Comparison of ENCODE assay signal across 28 cellular contexts in genomic region chr1:236830560-236830959, GRCh38. TPM values are rescaled to one million over a fixed set of nuclear protein-coding genes. Genes with fewer than 3 reads are reported as not detected.
DNase-seq lines count a peak whose midpoint lies in the region; ATAC-seq, FAIRE-seq and TF ChIP-seq lines count a peak whose summit lies in the region.
"Had no signal": no experiment of that assay in that cellular context is flagged by ENCODE, and none has a peak within 500 bp of the region (broad histone marks: within the 10 kb centered on the region; RNA-seq: fewer than 3 reads in every experiment).

No MANE protein-coding gene starts in this region.

- H3K9me3 ChIP-seq in liver (ENCODE audit: control insufficient read depth in 4 of 4, low read length in 3 of 4) (no peaks in the 10 kb centered on the region), HepG2 (ENCODE audit: low read length) (no peaks in the 10 kb centered on the region), psoas muscle (no peaks in the 10 kb centered on the region), aorta (ENCODE audit: control insufficient read depth, low read length) (no peaks in the 10 kb centered on the region)
- H3K9me3 ChIP-seq: BLaER1 had no signal

- H3K4me3 ChIP-seq in liver (ENCODE audit: low read depth in 1 of 3, low read length in 3 of 3) (no peak overlapping the region), HepG2 (replicated peaks in 1 of 3; ENCODE audit: insufficient read depth in 1 of 3, low read depth in 2 of 3, low read length in 3 of 3) (no peak overlapping the region), psoas muscle (no peak overlapping the region), aorta (ENCODE audit: low read length in 2 of 2) (no peak overlapping the region)
- H3K4me3 ChIP-seq: BLaER1, SK-N-MC had no signal

- H3K36me3 ChIP-seq in liver (ENCODE audit: control insufficient read depth in 4 of 4, insufficient read depth in 3 of 4, low read depth in 1 of 4, low read length in 3 of 4) (peaks cover 2 to 29% (median 25%) of the 10 kb centered on the region in 4 donors), HepG2 (replicated peaks in 1 of 2; ENCODE audit: control insufficient read depth in 1 of 2, insufficient read depth in 2 of 2, low read length in 2 of 2) (peaks cover 24 to 79% of the 10 kb centered on the region in 2 experiments), psoas muscle (ENCODE audit: insufficient read depth in 1 of 2, low read depth in 1 of 2) (peaks cover 22 to 100% of the 10 kb centered on the region in 2 donors), aorta (ENCODE audit: control insufficient read depth in 1 of 2, insufficient read depth in 2 of 2, low read length in 1 of 2) (peaks cover 6 to 10% of the 10 kb centered on the region in 2 donors)

- no peak overlapping the region for H3K27ac Mint-ChIP-seq in osteocyte (ENCODE audit: unreplicated experiment)

- no peak overlapping the region for H3K4me3 Mint-ChIP-seq in osteocyte (ENCODE audit: unreplicated experiment)
- H3K4me3 Mint-ChIP-seq: CD4-positive, CD25-positive, alpha-beta regulatory T cell had no signal

- CTCF ChIA-PET in HepG2 (lab: Yijun Ruan, JAX; ENCODE audit: low intra/inter-chr PET ratio, low total read pairs) = no interaction called here

- TF ChIP-seq RAD21 in liver (IDR thresholded peaks at IDR 0.05) (no peak), HepG2 (CRISPR knock-in tag; IDR thresholded peaks at IDR 0.05) (no peak)

- no peak overlapping the region for H3K9ac ChIP-seq in liver (ENCODE audit: low read depth in 1 of 2, low read length in 2 of 2)
- H3K9ac ChIP-seq in HepG2 (ENCODE audit: insufficient read depth, low read depth, low read length) = no peak overlapping the region
- H3K9ac ChIP-seq: BLaER1 had no signal

- H4K20me1 ChIP-seq in HepG2 (ENCODE audit: insufficient read depth, low read length) = no peaks in the 10 kb centered on the region
- H4K20me1 ChIP-seq: BLaER1 had no signal

- intact Hi-C loops in HepG2 (cut with micrococcal nuclease; ENCODE audit: unreplicated experiment) (no loop called here), left ventricle myocardium superior (cut with micrococcal nuclease) (no loop called here), psoas muscle (cut with DNase I) (loop anchor here in 1 of 2 donors (10.0 kb wide), 1 partner anchor 76 kb away; no protein-coding TSS in a partner anchor), aorta (cut with DNase I) (no loop called here)

- H2AFZ ChIP-seq in HepG2 (ENCODE audit: low read length) = no peak overlapping the region

- POLR2A ChIA-PET in HepG2 (lab: Yijun Ruan, JAX) = no interaction called here

- H3K27me3 ChIP-seq in liver (ENCODE audit: control insufficient read depth in 4 of 4, insufficient read depth in 4 of 4, low read length in 3 of 4) (no peaks in the 10 kb centered on the region), HepG2 (ENCODE audit: control insufficient read depth in 1 of 2, insufficient read depth in 2 of 2, low read length in 2 of 2) (no peaks in the 10 kb centered on the region), psoas muscle (ENCODE audit: insufficient read depth in 3 of 3, low read length in 2 of 3) (no peaks in the 10 kb centered on the region), aorta (ENCODE audit: control insufficient read depth in 1 of 2, insufficient read depth in 2 of 2, low read length in 1 of 2) (no peaks in the 10 kb centered on the region)
- H3K27me3 ChIP-seq: BLaER1 had no signal

- H3K27me3 Mint-ChIP-seq in osteocyte (ENCODE audit: unreplicated experiment) = no peaks in the 10 kb centered on the region
- H3K27me3 Mint-ChIP-seq: CD4-positive, CD25-positive, alpha-beta regulatory T cell had no signal

- H3K9me3 Mint-ChIP-seq in osteocyte (ENCODE audit: unreplicated experiment) = no peaks in the 10 kb centered on the region
- H3K9me3 Mint-ChIP-seq: CD4-positive, CD25-positive, alpha-beta regulatory T cell had no signal

- no peak for ATAC-seq in HepG2
- ATAC-seq in left ventricle myocardium superior = peak; percentile 96
- peak in 3 of 4 donors; percentile 47 to 63 (median 58) for ATAC-seq in psoas muscle
- ATAC-seq in aorta (ENCODE audit: low FRiP score) = peak; percentile 54
- ATAC-seq in GM18498 (IDR thresholded peaks at IDR 0.05; ENCODE audit: unreplicated experiment) = no peak

- TF ChIP-seq POLR2A in HepG2 (IDR thresholded peaks at IDR 0.05; ENCODE audit: insufficient read depth in 1 of 2, low read depth in 2 of 2, low read length in 2 of 2) = no peak

- TF ChIP-seq EP300 in HepG2 (IDR thresholded peaks at IDR 0.05; ENCODE audit: low read depth in 2 of 2, low read length in 2 of 2) (no peak), HepG2 (CRISPR knock-in tag; IDR thresholded peaks at IDR 0.05; ENCODE audit: borderline replicate concordance) (no peak)

- in situ Hi-C loops in HepG2 (cut with HindIII; ENCODE audit: extremely low pct_ligation_motif_present, low pct_unique_long_range_greater_than_20kb) = no loop called here

- H3K36me3 Mint-ChIP-seq in osteocyte (ENCODE audit: unreplicated experiment) = peaks cover 50% of the 10 kb centered on the region

- H3K4me2 ChIP-seq in HepG2 (ENCODE audit: low read depth, low read length) = no peak overlapping the region
- H3K4me2 ChIP-seq: BLaER1 had no signal

- TF ChIP-seq CTCF in liver (IDR thresholded peaks at IDR 0.05; ENCODE audit: low read depth, low read length, missing input control) (no peak), HepG2 (CRISPR knock-in tag; IDR thresholded peaks at IDR 0.05) (no peak), psoas muscle (IDR thresholded peaks at IDR 0.05) (no peak), osteocyte (IDR thresholded peaks at IDR 0.05) (no peak)

- no TSS peak for BruUV-seq in HepG2 (replicated peaks; lab: Mats Ljungman, UMichigan)

- WGBS in liver = 80% methylated on average over 6 of the region's 6 CpGs
- WGBS in HepG2 (ENCODE audit: low lambda C conversion rate) = over 99% methylated on average over 6 of the region's 6 CpGs
- WGBS in psoas muscle, 3 donors = 25 to 35% (median 30%) methylated on average over 6 of the region's 6 CpGs
- WGBS in aorta, 2 donors = 85 to 88% methylated on average over 6 of the region's 6 CpGs

- H3K27ac ChIP-seq in liver (ENCODE audit: low read depth in 1 of 2, low read length in 2 of 2) (no peak overlapping the region), HepG2 (ENCODE audit: extremely low read length, insufficient read depth, low read length) (no peak overlapping the region), psoas muscle (no peak overlapping the region), aorta (ENCODE audit: low read depth in 1 of 2, low read length in 2 of 2) (no peak overlapping the region)
- H3K27ac ChIP-seq: BLaER1, SK-N-MC had no signal

- no peaks in the 10 kb centered on the region for H3K4me1 Mint-ChIP-seq in osteocyte (ENCODE audit: unreplicated experiment)

- FAIRE-seq in HepG2 (lab: Jason Lieb, UNC) = no peak
- FAIRE-seq: GM12892, GM19239, H54, HTR-8/SVneo had no signal

- DNase-seq in HepG2 (ENCODE audit: low spot score) (no peak), left ventricle myocardium superior (peak; percentile 70), psoas muscle (peak; percentile 18 to 43), aorta (no peak), osteocyte (ENCODE audit: extremely low spot score, unreplicated experiment) (no peak)
- no peak for DNase-seq in activated T-cell treated with anti-CD3 and anti-CD28 coated beads, Interleukin-2, amount 50 U/mL, for 48 hours
- DNase-seq: 8988T; CD4-positive, CD25-positive, alpha-beta regulatory T cell; DMS153; DND-41; IMR-90; KG1; MM.1S; NCI-H2029 treated with DMSO at 0.1 percent for 48 hours; NCI-H2171; NCI-H226; NCI-H510A; NCI-H69; RPMI8226; SIG-M5 had no signal

- no peaks in the 10 kb centered on the region for H3K79me2 ChIP-seq in HepG2 (ENCODE audit: insufficient read depth, low read length)

- H3K4me1 ChIP-seq in liver (ENCODE audit: control insufficient read depth in 4 of 4, insufficient read depth in 4 of 4, low read length in 3 of 4) (peaks cover 0 to 2% (median under 1%) of the 10 kb centered on the region in 4 donors), HepG2 (ENCODE audit: insufficient read depth, low read length) (peaks cover 23% of the 10 kb centered on the region), psoas muscle (peaks cover 4% of the 10 kb centered on the region), aorta (ENCODE audit: control insufficient read depth in 1 of 2, insufficient read depth in 2 of 2, low read length in 2 of 2) (no peaks in the 10 kb centered on the region)
- H3K4me1 ChIP-seq: BLaER1 had no signal

TF ChIP-seq in liver, 16 proteins besides CTCF, POLR2A, EP300 and RAD21 (continues in another document):
- no peak for TF ChIP-seq GABPA (IDR thresholded peaks at IDR 0.05 in 1 of 2, conservative IDR thresholded peaks at IDR 0.05 in 1 of 2)
- no peak for TF ChIP-seq HNF4G (IDR thresholded peaks at IDR 0.05)

TF ChIP-seq in HepG2, 621 proteins besides CTCF, POLR2A, EP300 and RAD21 (continues in another document):
- no peak for TF ChIP-seq RCOR2 (CRISPR knock-in tag; IDR thresholded peaks at IDR 0.05)

RNA-seq across cellular contexts. Expression of gene MTR, which starts 35.5 kb away (rescaled TPM):
- total RNA-seq in liver (10 to 100 TPM; 12.3 to 19.0 TPM), HepG2 (2016; rRNA removed; fragmentation: Illumina TruSeq; extraction: Trizol) (36.1 and 51.6 TPM in 2 replicates), left ventricle myocardium superior (52.7 TPM), psoas muscle (10 to 100 TPM; 51.3 to 66.2 (median 53.6) TPM), aorta (10 to 100 TPM; 54.3 to 59.5 TPM), osteocyte (37.8 and 41.6 TPM in 2 replicates)
- polyA plus RNA-seq in liver (1 to 10 TPM; 2.5 to 4.8 TPM), HepG2 (2011; rRNA removed) (14.4 and 16.3 TPM in 2 replicates), psoas muscle (10 to 100 TPM in 1 of 3 donors, 1 to 10 TPM in 2; 6.8 to 12.2 (median 7.7) TPM), aorta (1 to 10 TPM; 4.6 to 10.0 TPM)
- 12.0 and 14.3 TPM in 2 replicates for total RNA-seq in HepG2 (2016; cell fraction: cytosol; rRNA removed; fragmentation: Illumina TruSeq; extraction: Trizol; ENCODE audit: low read depth)
- total RNA-seq in HepG2 (2016; cell fraction: insoluble cytoplasmic fraction; rRNA removed; fragmentation: Illumina TruSeq; extraction: Trizol) = 32.8 and 45.8 TPM in 2 replicates
- 9.2 and 11.7 TPM in 2 replicates for total RNA-seq in HepG2 (2016; cell fraction: membrane; rRNA removed; fragmentation: Illumina TruSeq; extraction: Trizol)
- total RNA-seq in HepG2 (2016; cell fraction: nucleus; rRNA removed; fragmentation: Illumina TruSeq; extraction: Trizol) = 34.1 and 35.4 TPM in 2 replicates
- 6.7 and 8.5 TPM in 2 replicates for polyA plus RNA-seq in HepG2 (2011; cell fraction: cytosol; rRNA removed)
- polyA plus RNA-seq in HepG2 (2011; cell fraction: nucleus; rRNA removed) = 20.7 and 23.7 TPM in 2 replicates
- 13.2 and 25.7 TPM in 2 replicates for polyA plus RNA-seq in HepG2 (2012)
- 0.38 and 0.40 TPM in 2 replicates for polyA plus RNA-seq in HepG2 (2016; cell fraction: cytosol; fragmentation: Illumina TruSeq; extraction: Trizol; ENCODE audit: low read depth)
- polyA plus RNA-seq in HepG2 (2016; cell fraction: insoluble cytoplasmic fraction; fragmentation: Illumina TruSeq; extraction: Trizol; ENCODE audit: low read depth) = 13.0 and 15.2 TPM in 2 replicates
- 1.4 and 1.5 TPM in 2 replicates for polyA plus RNA-seq in HepG2 (2016; cell fraction: membrane; fragmentation: Illumina TruSeq; extraction: Trizol; ENCODE audit: low read depth)
- polyA plus RNA-seq in HepG2 (2016; cell fraction: nucleus; fragmentation: Illumina TruSeq; extraction: Trizol; ENCODE audit: insufficient read depth, low read depth) = 23.5 and 24.6 TPM in 2 replicates
- 22.9 and 26.2 TPM in 2 replicates for polyA minus RNA-seq in HepG2 (2011; rRNA and poly(A)+ RNA removed; ENCODE audit: low replicate concordance)
- 29.8 and 33.5 TPM in 2 replicates for polyA minus RNA-seq in HepG2 (2011; cell fraction: cytosol; rRNA and poly(A)+ RNA removed)
- polyA minus RNA-seq in HepG2 (2011; cell fraction: nucleus; rRNA and poly(A)+ RNA removed) = 54.3 and 66.4 TPM in 2 replicates

Comparison
In these comparisons a context has a peak if more than half of its experiments do, and no peak if none do; other contexts are left out.
1. ATAC-seq: peak in left ventricle myocardium superior (single experiment), psoas muscle (3 of 4) and aorta (single experiment); none in HepG2 (single experiment) and GM18498 (single experiment).
2. DNase-seq: peak in left ventricle myocardium superior (single experiment) and psoas muscle (2 of 2); none in HepG2 (single experiment), aorta (0 of 2), osteocyte (single experiment) and activated T-cell treated with anti-CD3 and anti-CD28 coated beads, Interleukin-2, amount 50 U/mL, for 48 hours (0 of 2).